In genomic region chr3:57647292-57647940, GRCh38 we compare ENCODE assay signal across 14 cellular contexts. TPM values are rescaled to one million over a fixed set of nuclear protein-coding genes. Genes with fewer than 3 reads are reported as not detected.
DNase-seq lines count a peak whose midpoint lies in the region; ATAC-seq, FAIRE-seq and TF ChIP-seq lines count a peak whose summit lies in the region.
"Had no signal": no experiment of that assay in that cellular context is flagged by ENCODE, and none has a peak within 500 bp of the region (broad histone marks: within the 10 kb centered on the region; RNA-seq: fewer than 3 reads in every experiment).

No MANE protein-coding gene starts in this region.

- TF ChIP-seq POLR2A in GM12891 (IDR thresholded peaks at IDR 0.05; ENCODE audit: low read depth, low read length): no peak

- peaks cover 5 to 15% (median 8%) of the 10 kb centered on the region in 7 donors for H3K9me3 Mint-ChIP-seq in CD14-positive monocyte
- peaks cover 14% of the 10 kb centered on the region for H3K9me3 Mint-ChIP-seq in activated naive CD8-positive, alpha-beta T cell treated with anti-CD3 and anti-CD28 coated beads for 36 hours

- TF ChIP-seq CTCF in CD14-positive monocyte (IDR thresholded peaks at IDR 0.05): no peak

- H3K27ac ChIP-seq in mesenchymal stem cell (ENCODE audit: low read length, poor library complexity, severe bottlenecking): no peak overlapping the region

- no peak for ATAC-seq in GM18858 (IDR thresholded peaks at IDR 0.05; ENCODE audit: unreplicated experiment)

- no peak overlapping the region for H4K8ac ChIP-seq in mesenchymal stem cell (ENCODE audit: low read length)

- no peak overlapping the region for H3K14ac ChIP-seq in mesenchymal stem cell (ENCODE audit: low read length in 2 of 2)

- no peak overlapping the region for H3K4me3 ChIP-seq in mesenchymal stem cell (ENCODE audit: insufficient read depth in 1 of 2, low read depth in 1 of 2, low read length in 2 of 2)
- H3K4me3 ChIP-seq: HAP-1 had no signal

- no peak for DNase-seq in CD14-positive monocyte (ENCODE audit: low spot score)
- DNase-seq in GM12891 (ENCODE audit: insufficient read length, low spot score): no peak
- no peak for DNase-seq in activated naive CD8-positive, alpha-beta T cell treated with anti-CD3 and anti-CD28 coated beads for 36 hours
- DNase-seq in mesenchymal stem cell: no peak
- DNase-seq in H4 (ENCODE audit: low spot score): no peak
- no peak for DNase-seq in NCI-H2081 (lab: John Stamatoyannopoulos, UW)
- DNase-seq: activated CD4-positive, CD25-positive, alpha-beta regulatory T cell; hippocampal formation; NCI-H2029; NCI-H526 treated with DMSO at 0.1 percent for 48 hours; RPMI8226; stimulated activated CD4-positive, alpha-beta T cell treated with anti-CD3 and anti-CD28 coated beads, Interleukin-1b, Interleukin-23, amount 100 ng/mL, for 48 hours had no signal

- no peak overlapping the region for H2AK5ac ChIP-seq in mesenchymal stem cell (ENCODE audit: low read length, severe bottlenecking)

- H3K36me3 ChIP-seq in mesenchymal stem cell (ENCODE audit: control insufficient read depth in 1 of 2, insufficient read depth in 2 of 2, low read depth in 1 of 2, low read length in 2 of 2): peaks cover 6 to 70% of the 10 kb centered on the region in 2 experiments

- no peak overlapping the region for H2BK5ac ChIP-seq in mesenchymal stem cell (ENCODE audit: low read depth, low read length, poor library complexity, severe bottlenecking)

- peak; percentile 79 for FAIRE-seq in GM12891 (lab: Jason Lieb, UNC)

- H3K36me3 Mint-ChIP-seq in CD14-positive monocyte: peaks cover 75 to 92% of the 10 kb centered on the region in 2 donors
- H3K36me3 Mint-ChIP-seq in activated naive CD8-positive, alpha-beta T cell treated with anti-CD3 and anti-CD28 coated beads for 36 hours: peaks cover 46% of the 10 kb centered on the region

- H2BK15ac ChIP-seq in mesenchymal stem cell (ENCODE audit: low read depth, poor library complexity, severe bottlenecking): no peak overlapping the region

- 94% methylated on average over 2 of the region's 2 CpGs for WGBS in mesenchymal stem cell

- H3K4ac ChIP-seq in mesenchymal stem cell (ENCODE audit: low read depth in 1 of 2, low read length in 2 of 2): no peak overlapping the region

- no peak overlapping the region for H3K18ac ChIP-seq in mesenchymal stem cell (ENCODE audit: low read depth in 1 of 2, low read length in 2 of 2)

- H3K9ac ChIP-seq in mesenchymal stem cell (ENCODE audit: low read length): peak overlapping the region; percentile 66

- no peak overlapping the region for H2BK120ac ChIP-seq in mesenchymal stem cell (ENCODE audit: low read depth, low read length)

- H3K4me1 ChIP-seq in mesenchymal stem cell (ENCODE audit: control insufficient read depth, insufficient read depth, low read depth, low read length): no peaks in the 10 kb centered on the region
- H3K4me1 ChIP-seq: HAP-1 had no signal

- peak overlapping the region in 1 of 2 experiments; percentile 34 for H3K23ac ChIP-seq in mesenchymal stem cell (ENCODE audit: low read length in 2 of 2)

- peak overlapping the region in 6 of 7 donors; percentile 27 to 79 (median 62) for H3K27ac Mint-ChIP-seq in CD14-positive monocyte
- H3K27ac Mint-ChIP-seq in activated naive CD8-positive, alpha-beta T cell treated with anti-CD3 and anti-CD28 coated beads for 36 hours: peak overlapping the region; percentile 44

- intact Hi-C loops in CD14-positive monocyte (cut with micrococcal nuclease): no loop called here

- peaks cover 17% of the 10 kb centered on the region for H3K79me1 ChIP-seq in mesenchymal stem cell (replicated peaks; ENCODE audit: low read length, poor library complexity, severe bottlenecking)

- H3K4me2 ChIP-seq in mesenchymal stem cell (ENCODE audit: low read length, poor library complexity, severe bottlenecking): no peak overlapping the region

- no peak overlapping the region for H2BK12ac ChIP-seq in mesenchymal stem cell (ENCODE audit: low read length in 2 of 2)

- no peak overlapping the region for H2AFZ ChIP-seq in mesenchymal stem cell (ENCODE audit: low read depth, low read length)

- H3K4me1 Mint-ChIP-seq in CD14-positive monocyte: no peaks in the 10 kb centered on the region
- H3K4me1 Mint-ChIP-seq in activated naive CD8-positive, alpha-beta T cell treated with anti-CD3 and anti-CD28 coated beads for 36 hours: peaks cover 13% of the 10 kb centered on the region

- no peaks in the 10 kb centered on the region for H3K27me3 ChIP-seq in mesenchymal stem cell (ENCODE audit: control insufficient read depth in 1 of 2, insufficient read depth in 1 of 2, low read length in 2 of 2)

- H3K27me3 Mint-ChIP-seq in CD14-positive monocyte (ENCODE audit: low read depth in 3 of 3): no peaks in the 10 kb centered on the region
- no peaks in the 10 kb centered on the region for H3K27me3 Mint-ChIP-seq in activated naive CD8-positive, alpha-beta T cell treated with anti-CD3 and anti-CD28 coated beads for 36 hours

- no peak overlapping the region for H3K4me3 Mint-ChIP-seq in CD14-positive monocyte
- H3K4me3 Mint-ChIP-seq in activated naive CD8-positive, alpha-beta T cell treated with anti-CD3 and anti-CD28 coated beads for 36 hours: no peak overlapping the region

- no peak overlapping the region for H4K91ac ChIP-seq in mesenchymal stem cell (ENCODE audit: low read length)

- peaks cover 8% of the 10 kb centered on the region for H3K9me3 ChIP-seq in mesenchymal stem cell (ENCODE audit: control insufficient read depth, low read length)
- H3K9me3 ChIP-seq: HAP-1 had no signal

TF ChIP-seq in GM12891, 5 proteins besides CTCF, POLR2A, EP300 and RAD21:
- TF ChIP-seq POU2F2 (IDR thresholded peaks at IDR 0.05; ENCODE audit: low read depth, low read length): no peak
- no peak for TF ChIP-seq SPI1 (IDR thresholded peaks at IDR 0.05; ENCODE audit: low read depth, low read length)
- no peak for TF ChIP-seq PAX5 (IDR thresholded peaks at IDR 0.05; ENCODE audit: insufficient read depth, low read length, severe bottlenecking)
- TF ChIP-seq POLR2AphosphoS5 (IDR thresholded peaks at IDR 0.05; ENCODE audit: low read depth, low read length): no peak
- TF ChIP-seq TAF1 (IDR thresholded peaks at IDR 0.05; ENCODE audit: low read depth, low read length): no peak

RNA-seq across cellular contexts. Expression of gene DENND6A, which starts 45.5 kb away (rescaled TPM):
- polyA plus RNA-seq in CD14-positive monocyte: 10 to 100 TPM; 15.4 to 20.8 TPM
- polyA plus RNA-seq in GM12891 (2012; ENCODE audit: low read depth, missing spikeins): 3.4 TPM
- 10 to 100 TPM in 1 of 2 experiments, 1 to 10 TPM in 1; 9.9 to 11.5 TPM for total RNA-seq in activated naive CD8-positive, alpha-beta T cell treated with anti-CD3 and anti-CD28 coated beads for 36 hours
- polyA plus RNA-seq in mesenchymal stem cell (2013, experiment 1 of 2): 11.0 TPM
- polyA plus RNA-seq in mesenchymal stem cell (2013, experiment 2 of 2): 13.2 TPM
- 8.9 and 10.0 TPM in 2 replicates for total RNA-seq in H4 (2014; rRNA removed; shearing (Covaris generic))

RNA-seq across cellular contexts. Expression of gene ARF4, which starts 50.3 kb away (rescaled TPM):
- 100 to 1,000 TPM; 224 to 229 TPM for polyA plus RNA-seq in CD14-positive monocyte
- polyA plus RNA-seq in GM12891 (2012; ENCODE audit: low read depth, missing spikeins): 83.8 TPM
- total RNA-seq in activated naive CD8-positive, alpha-beta T cell treated with anti-CD3 and anti-CD28 coated beads for 36 hours: 10 to 100 TPM; 67.4 to 67.8 TPM
- 406 TPM for polyA plus RNA-seq in mesenchymal stem cell (2013, experiment 1 of 2)
- polyA plus RNA-seq in mesenchymal stem cell (2013, experiment 2 of 2): 464 TPM
- total RNA-seq in H4 (2014; rRNA removed; shearing (Covaris generic)): 209 and 245 TPM in 2 replicates
